ENCODE assay signal across 1 cellular context in the genomic region with DNA sequence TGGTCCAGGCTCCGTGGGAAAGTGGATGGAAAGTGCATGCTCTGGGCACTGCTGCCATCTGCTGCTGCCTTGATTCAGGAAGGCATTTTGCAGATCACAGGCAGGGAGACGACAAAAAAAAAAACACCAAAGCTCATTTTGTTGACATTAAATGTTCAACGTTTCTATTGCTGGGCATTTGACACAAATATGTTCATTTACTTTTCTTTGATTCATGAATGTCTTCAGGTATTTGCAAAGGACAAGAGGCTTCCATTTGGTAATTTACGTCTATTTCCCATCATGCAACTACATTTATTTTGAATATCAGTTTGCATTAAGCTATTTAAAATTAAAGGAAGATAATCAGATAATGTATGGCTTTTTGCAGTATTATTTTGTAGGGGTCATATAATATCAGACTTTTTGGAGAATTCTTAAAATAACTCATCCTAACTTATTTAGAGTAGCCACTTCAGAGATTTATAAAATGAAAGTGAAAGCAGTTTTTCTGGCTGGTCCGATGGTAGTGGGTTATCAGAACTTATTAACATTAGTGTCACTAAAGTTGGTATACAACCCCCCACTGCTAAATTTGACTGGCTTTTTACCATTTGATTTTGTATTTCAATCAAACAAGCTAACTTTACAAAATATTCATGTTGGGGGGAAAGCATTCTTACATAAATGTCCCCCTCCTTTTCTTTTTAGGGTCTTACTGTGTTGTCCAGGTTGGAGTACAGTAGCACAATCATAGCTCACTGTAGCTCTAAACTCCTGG.
A peak's percentile ranks its signal among the peaks of the same experiment; 100 is the strongest.
TF ChIP-seq lines count a peak whose summit lies in the region.

No MANE protein-coding gene starts in this region.

TF ChIP-seq in HepG2, 621 proteins besides CTCF, POLR2A, EP300 and RAD21 (continued from another document):
- TF ChIP-seq, protein P1, sequence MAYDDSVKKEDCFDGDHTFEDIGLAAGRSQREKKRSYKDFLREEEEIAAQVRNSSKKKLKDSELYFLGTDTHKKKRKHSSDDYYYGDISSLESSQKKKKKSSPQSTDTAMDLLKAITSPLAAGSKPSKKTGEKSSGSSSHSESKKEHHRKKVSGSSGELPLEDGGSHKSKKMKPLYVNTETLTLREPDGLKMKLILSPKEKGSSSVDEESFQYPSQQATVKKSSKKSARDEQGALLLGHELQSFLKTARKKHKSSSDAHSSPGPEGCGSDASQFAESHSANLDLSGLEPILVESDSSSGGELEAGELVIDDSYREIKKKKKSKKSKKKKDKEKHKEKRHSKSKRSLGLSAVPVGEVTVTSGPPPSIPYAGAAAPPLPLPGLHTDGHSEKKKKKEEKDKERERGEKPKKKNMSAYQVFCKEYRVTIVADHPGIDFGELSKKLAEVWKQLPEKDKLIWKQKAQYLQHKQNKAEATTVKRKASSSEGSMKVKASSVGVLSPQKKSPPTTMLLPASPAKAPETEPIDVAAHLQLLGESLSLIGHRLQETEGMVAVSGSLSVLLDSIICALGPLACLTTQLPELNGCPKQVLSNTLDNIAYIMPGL (CRISPR knock-in tag; IDR thresholded peaks at IDR 0.05; ENCODE audit: borderline replicate concordance in 1 of 2, low read depth in 1 of 2): peak; percentile 79 to 80
- TF ChIP-seq ELF1 (CRISPR knock-in tag; IDR thresholded peaks at IDR 0.05) (0 out of 2 replicates have a peak, but pooled peaks have one; percentile 20), ARNTL (CRISPR knock-in tag; IDR thresholded peaks at IDR 0.05) (no peak), ZMYM4 (CRISPR knock-in tag; IDR thresholded peaks at IDR 0.05) (0 out of 2 replicates have a peak, but pooled peaks have one; percentile 24), ZNF224 (CRISPR knock-in tag; IDR thresholded peaks at IDR 0.05) (no peak), AGO2 (optimal IDR thresholded peaks at IDR 0.05; ENCODE audit: low read depth, low read length) (no peak), SIN3B (IDR thresholded peaks at IDR 0.05; ENCODE audit: low read length) (no peak)
- TF ChIP-seq, protein P2, sequence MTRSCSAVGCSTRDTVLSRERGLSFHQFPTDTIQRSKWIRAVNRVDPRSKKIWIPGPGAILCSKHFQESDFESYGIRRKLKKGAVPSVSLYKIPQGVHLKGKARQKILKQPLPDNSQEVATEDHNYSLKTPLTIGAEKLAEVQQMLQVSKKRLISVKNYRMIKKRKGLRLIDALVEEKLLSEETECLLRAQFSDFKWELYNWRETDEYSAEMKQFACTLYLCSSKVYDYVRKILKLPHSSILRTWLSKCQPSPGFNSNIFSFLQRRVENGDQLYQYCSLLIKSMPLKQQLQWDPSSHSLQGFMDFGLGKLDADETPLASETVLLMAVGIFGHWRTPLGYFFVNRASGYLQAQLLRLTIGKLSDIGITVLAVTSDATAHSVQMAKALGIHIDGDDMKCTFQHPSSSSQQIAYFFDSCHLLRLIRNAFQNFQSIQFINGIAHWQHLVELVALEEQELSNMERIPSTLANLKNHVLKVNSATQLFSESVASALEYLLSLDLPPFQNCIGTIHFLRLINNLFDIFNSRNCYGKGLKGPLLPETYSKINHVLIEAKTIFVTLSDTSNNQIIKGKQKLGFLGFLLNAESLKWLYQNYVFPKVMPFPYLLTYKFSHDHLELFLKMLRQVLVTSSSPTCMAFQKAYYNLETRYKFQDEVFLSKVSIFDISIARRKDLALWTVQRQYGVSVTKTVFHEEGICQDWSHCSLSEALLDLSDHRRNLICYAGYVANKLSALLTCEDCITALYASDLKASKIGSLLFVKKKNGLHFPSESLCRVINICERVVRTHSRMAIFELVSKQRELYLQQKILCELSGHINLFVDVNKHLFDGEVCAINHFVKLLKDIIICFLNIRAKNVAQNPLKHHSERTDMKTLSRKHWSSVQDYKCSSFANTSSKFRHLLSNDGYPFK (CRISPR knock-in tag; IDR thresholded peaks at IDR 0.05; ENCODE audit: borderline replicate concordance): no peak
- TF ChIP-seq, protein P3, sequence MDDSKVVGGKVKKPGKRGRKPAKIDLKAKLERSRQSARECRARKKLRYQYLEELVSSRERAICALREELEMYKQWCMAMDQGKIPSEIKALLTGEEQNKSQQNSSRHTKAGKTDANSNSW (CRISPR knock-in tag; IDR thresholded peaks at IDR 0.05; ENCODE audit: borderline replicate concordance): no peak
